In genomic region chr1:7334475-7335035, GRCh38 we compare ENCODE assay signal across 11 cellular contexts.
A peak's percentile ranks its signal among the peaks of the same experiment; 100 is the strongest.
DNase-seq lines count a peak whose midpoint lies in the region; ATAC-seq, FAIRE-seq and TF ChIP-seq lines count a peak whose summit lies in the region.
"Had no signal": no experiment of that assay in that cellular context is flagged by ENCODE, and none has a peak within 500 bp of the region (broad histone marks: within the 10 kb centered on the region; RNA-seq: fewer than 3 reads in every experiment).

No MANE protein-coding gene starts in this region.

- peaks cover 2% of the 10 kb centered on the region for H3K27me3 Mint-ChIP-seq in nephron progenitor cell (ENCODE audit: low read depth, poor library complexity)

- peaks cover 54% of the 10 kb centered on the region for H3K4me1 Mint-ChIP-seq in nephron progenitor cell
- H3K4me1 Mint-ChIP-seq: IgD-negative memory B cell had no signal

- no peak for ATAC-seq in HG02870 (IDR thresholded peaks at IDR 0.05; ENCODE audit: unreplicated experiment)
- no peak for ATAC-seq in GM18519 (IDR thresholded peaks at IDR 0.05; ENCODE audit: low FRiP score, unreplicated experiment)

- no peaks in the 10 kb centered on the region for H3K9me3 Mint-ChIP-seq in nephron progenitor cell

- H3K4me3 ChIP-seq in bronchial epithelial cell (ENCODE audit: low read depth, low read length): no peak overlapping the region

- DNase-seq in DMS153 treated with DMSO at 0.1 percent for 48 hours (lab: John Stamatoyannopoulos, UW; ENCODE audit: unreplicated experiment) (peak; percentile 99), NCI-H187 treated with DMSO at 0.1 percent for 48 hours (lab: John Stamatoyannopoulos, UW) (peak; percentile 86), bronchial epithelial cell (ENCODE audit: low read depth) (peak; percentile 92), nephron progenitor cell (peak; percentile 37), HUDEP-2 (lab: John Stamatoyannopoulos, UW; ENCODE audit: unreplicated experiment in 76 of 76) (no peak)
- no peak for DNase-seq in activated CD4-positive, alpha-beta T cell treated with anti-CD3 and anti-CD28 coated beads, Interleukin-2, amount 50 U/mL, for 4 hours
- DNase-seq: GOT3 had no signal

- no peaks in the 10 kb centered on the region for H3K36me3 Mint-ChIP-seq in nephron progenitor cell (ENCODE audit: low read depth)
- H3K36me3 Mint-ChIP-seq: activated naive CD8-positive, alpha-beta T cell; IgD-negative memory B cell had no signal

- FAIRE-seq in bronchial epithelial cell (lab: Jason Lieb, UNC): peak; percentile 95

- H3K4me3 Mint-ChIP-seq in nephron progenitor cell: peak overlapping the region; percentile 62
- H3K4me3 Mint-ChIP-seq: activated naive CD8-positive, alpha-beta T cell; IgD-negative memory B cell had no signal

- H3K36me3 ChIP-seq in bronchial epithelial cell (ENCODE audit: control insufficient read depth, insufficient read depth, low read length): no peaks in the 10 kb centered on the region

- peak overlapping the region; percentile 89 for H3K27ac Mint-ChIP-seq in nephron progenitor cell
- H3K27ac Mint-ChIP-seq: activated naive CD8-positive, alpha-beta T cell; IgD-negative memory B cell had no signal

- TF ChIP-seq CTCF in bronchial epithelial cell (IDR thresholded peaks at IDR 0.05; ENCODE audit: insufficient read depth, low read length, severe bottlenecking) (no peak), nephron progenitor cell (IDR thresholded peaks at IDR 0.05) (no peak)

- no peaks in the 10 kb centered on the region for H3K27me3 ChIP-seq in bronchial epithelial cell (ENCODE audit: control insufficient read depth, insufficient read depth, low read length)

Comparison
In these comparisons a context has a peak if more than half of its experiments do, and no peak if none do; other contexts are left out.
1. DNase-seq: peak in DMS153 treated with DMSO at 0.1 percent for 48 hours (single experiment), NCI-H187 treated with DMSO at 0.1 percent for 48 hours (single experiment), bronchial epithelial cell (single experiment) and nephron progenitor cell (single experiment); none in HUDEP-2 (0 of 76) and activated CD4-positive, alpha-beta T cell treated with anti-CD3 and anti-CD28 coated beads, Interleukin-2, amount 50 U/mL, for 4 hours (0 of 2).